Comparison of ENCODE assay signal across 20 cellular contexts in the genomic region with DNA sequence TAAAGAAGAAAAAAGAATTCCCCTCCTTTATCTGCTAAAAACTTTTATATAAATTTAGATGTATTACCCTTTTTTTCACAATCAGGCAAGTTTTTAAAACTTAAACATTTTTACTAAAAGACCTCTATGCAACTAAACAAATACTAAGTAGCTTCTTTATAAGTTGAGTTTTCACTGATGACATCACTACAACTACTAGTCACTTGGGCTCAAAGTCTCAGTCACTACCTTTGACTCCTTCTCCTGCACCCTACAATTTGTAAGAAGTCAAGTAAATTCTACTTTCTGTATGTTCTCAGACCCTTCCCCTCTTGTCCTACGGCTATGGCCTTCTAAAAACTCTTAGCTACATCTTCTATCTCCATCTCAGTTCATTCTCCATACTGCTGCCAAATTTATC.
"Had no signal": no experiment of that assay in that cellular context is flagged by ENCODE, and none has a peak within 500 bp of the region (broad histone marks: within the 10 kb centered on the region; RNA-seq: fewer than 3 reads in every experiment).

No MANE protein-coding gene starts in this region.

- ATAC-seq: Panc1, PC-3 had no signal

- H3K9me3 ChIP-seq: SK-N-SH had no signal

- DNase-seq: KBM-7, NCI-H1092, NCI-H1105 treated with DMSO at 0.1 percent for 48 hours, NCI-H1417 treated with DMSO at 0.1 percent for 48 hours, NCI-H146, NCI-H1694 treated with DMSO at 0.1 percent for 48 hours, NCI-H1930, NCI-H2081, NCI-H2107, NCI-H226, NCI-H446, NCI-H510A, NCI-H524 treated with DMSO at 0.1 percent for 48 hours, NCI-H69, NCI-H774, PC-3, SHP77, SK-N-SH, SW 1271 had no signal
